1 cellular context compared by ENCODE assay signal in the genomic region with DNA sequence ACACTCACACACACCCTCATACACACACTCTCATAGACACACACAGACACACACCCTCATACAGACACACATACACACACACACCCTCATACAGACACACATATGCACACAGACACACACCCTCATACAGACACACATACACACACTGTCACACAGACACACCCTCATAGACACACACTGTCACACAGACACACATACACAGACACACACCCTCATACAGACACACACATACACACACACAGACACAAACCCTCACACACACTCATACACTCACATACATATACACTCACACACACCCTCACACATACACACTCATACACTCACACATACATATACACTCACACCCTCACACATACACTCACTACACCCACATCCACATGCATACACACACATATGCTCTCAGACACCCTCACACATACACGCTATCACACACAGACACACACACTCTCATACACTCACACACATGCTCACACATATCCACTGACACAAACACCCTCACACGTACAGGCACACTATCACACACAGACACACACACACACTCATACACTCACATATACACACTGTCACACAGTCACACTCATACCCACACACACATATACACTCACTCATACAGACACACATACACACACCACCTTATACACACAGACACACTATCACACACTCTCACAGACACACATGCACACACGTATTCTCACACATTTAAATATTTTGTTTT.
TF ChIP-seq lines count a peak whose summit lies in the region.

No MANE protein-coding gene starts in this region.

TF ChIP-seq in HepG2, 621 proteins besides CTCF, POLR2A, EP300 and RAD21 (continued from another document and continues in another):
- TF ChIP-seq ETV5 (CRISPR knock-in tag; IDR thresholded peaks at IDR 0.05; ENCODE audit: borderline replicate concordance) (no peak), ISX (CRISPR knock-in tag; conservative IDR thresholded peaks at IDR 0.05) (no peak), ZFP37 (CRISPR knock-in tag; IDR thresholded peaks at IDR 0.05; ENCODE audit: borderline replicate concordance) (no peak), NFKB2 (CRISPR knock-in tag; IDR thresholded peaks at IDR 0.05; ENCODE audit: borderline replicate concordance) (no peak), NCOA1 (CRISPR knock-in tag; IDR thresholded peaks at IDR 0.05) (no peak), KLF13 (CRISPR knock-in tag; IDR thresholded peaks at IDR 0.05) (no peak), ZMYM3 (CRISPR knock-in tag; IDR thresholded peaks at IDR 0.05) (no peak), ZNF678 (CRISPR knock-in tag; IDR thresholded peaks at IDR 0.05) (no peak), POLR2AphosphoS2 (IDR thresholded peaks at IDR 0.05; ENCODE audit: low read depth, low read length) (no peak), NFE2 (CRISPR knock-in tag; IDR thresholded peaks at IDR 0.05) (no peak), PHF21A (CRISPR knock-in tag; IDR thresholded peaks at IDR 0.05) (no peak), ZNF460 (CRISPR knock-in tag; IDR thresholded peaks at IDR 0.05; ENCODE audit: borderline replicate concordance) (no peak), GFI1 (CRISPR knock-in tag; IDR thresholded peaks at IDR 0.05; ENCODE audit: borderline replicate concordance) (no peak), RFXAP (CRISPR knock-in tag; IDR thresholded peaks at IDR 0.05; ENCODE audit: borderline replicate concordance) (no peak), ATM (IDR thresholded peaks at IDR 0.05; ENCODE audit: borderline replicate concordance) (peak; percentile 72; the same call in 1 of the 2 replicates), ONECUT2 (CRISPR knock-in tag; IDR thresholded peaks at IDR 0.05) (no peak), MXI1 (IDR thresholded peaks at IDR 0.05; ENCODE audit: borderline replicate concordance, low read depth, low read length) (no peak), ZSCAN21 (CRISPR knock-in tag; IDR thresholded peaks at IDR 0.05; ENCODE audit: borderline replicate concordance) (0 out of 2 replicates have a peak, but pooled peaks have one; percentile 66), ZNF138 (CRISPR knock-in tag; IDR thresholded peaks at IDR 0.05; ENCODE audit: low read depth) (no peak), PRMT3 (CRISPR knock-in tag; IDR thresholded peaks at IDR 0.05; ENCODE audit: borderline replicate concordance, low read depth) (no peak), SOX6 (IDR thresholded peaks at IDR 0.05) (peak; percentile 96), SOX6 (CRISPR knock-in tag; IDR thresholded peaks at IDR 0.05) (no peak), HMG20A (CRISPR knock-in tag; IDR thresholded peaks at IDR 0.05; ENCODE audit: borderline replicate concordance) (no peak), HES4 (CRISPR knock-in tag; IDR thresholded peaks at IDR 0.05; ENCODE audit: borderline replicate concordance) (no peak), PTBP1 (IDR thresholded peaks at IDR 0.05; ENCODE audit: low read depth, low read length, poor library complexity, severe bottlenecking) (no peak), MAFG (CRISPR knock-in tag; IDR thresholded peaks at IDR 0.05) (no peak), FOXK2 (IDR thresholded peaks at IDR 0.05) (peak; percentile 36), ZNF382 (CRISPR knock-in tag; IDR thresholded peaks at IDR 0.05; ENCODE audit: borderline replicate concordance) (no peak), ZNF556 (CRISPR knock-in tag; IDR thresholded peaks at IDR 0.05; ENCODE audit: borderline replicate concordance) (no peak)
- TF ChIP-seq, protein P1, sequence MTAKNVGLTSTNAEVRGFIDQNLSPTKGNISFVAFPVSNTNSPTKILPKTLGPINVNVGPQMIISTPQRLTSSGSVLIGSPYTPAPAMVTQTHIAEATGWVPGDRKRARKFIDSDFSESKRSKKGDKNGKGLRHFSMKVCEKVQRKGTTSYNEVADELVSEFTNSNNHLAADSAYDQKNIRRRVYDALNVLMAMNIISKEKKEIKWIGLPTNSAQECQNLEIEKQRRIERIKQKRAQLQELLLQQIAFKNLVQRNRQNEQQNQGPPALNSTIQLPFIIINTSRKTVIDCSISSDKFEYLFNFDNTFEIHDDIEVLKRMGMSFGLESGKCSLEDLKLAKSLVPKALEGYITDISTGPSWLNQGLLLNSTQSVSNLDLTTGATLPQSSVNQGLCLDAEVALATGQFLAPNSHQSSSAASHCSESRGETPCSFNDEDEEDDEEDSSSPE (CRISPR knock-in tag; IDR thresholded peaks at IDR 0.05), result no peak
- TF ChIP-seq, protein P2, sequence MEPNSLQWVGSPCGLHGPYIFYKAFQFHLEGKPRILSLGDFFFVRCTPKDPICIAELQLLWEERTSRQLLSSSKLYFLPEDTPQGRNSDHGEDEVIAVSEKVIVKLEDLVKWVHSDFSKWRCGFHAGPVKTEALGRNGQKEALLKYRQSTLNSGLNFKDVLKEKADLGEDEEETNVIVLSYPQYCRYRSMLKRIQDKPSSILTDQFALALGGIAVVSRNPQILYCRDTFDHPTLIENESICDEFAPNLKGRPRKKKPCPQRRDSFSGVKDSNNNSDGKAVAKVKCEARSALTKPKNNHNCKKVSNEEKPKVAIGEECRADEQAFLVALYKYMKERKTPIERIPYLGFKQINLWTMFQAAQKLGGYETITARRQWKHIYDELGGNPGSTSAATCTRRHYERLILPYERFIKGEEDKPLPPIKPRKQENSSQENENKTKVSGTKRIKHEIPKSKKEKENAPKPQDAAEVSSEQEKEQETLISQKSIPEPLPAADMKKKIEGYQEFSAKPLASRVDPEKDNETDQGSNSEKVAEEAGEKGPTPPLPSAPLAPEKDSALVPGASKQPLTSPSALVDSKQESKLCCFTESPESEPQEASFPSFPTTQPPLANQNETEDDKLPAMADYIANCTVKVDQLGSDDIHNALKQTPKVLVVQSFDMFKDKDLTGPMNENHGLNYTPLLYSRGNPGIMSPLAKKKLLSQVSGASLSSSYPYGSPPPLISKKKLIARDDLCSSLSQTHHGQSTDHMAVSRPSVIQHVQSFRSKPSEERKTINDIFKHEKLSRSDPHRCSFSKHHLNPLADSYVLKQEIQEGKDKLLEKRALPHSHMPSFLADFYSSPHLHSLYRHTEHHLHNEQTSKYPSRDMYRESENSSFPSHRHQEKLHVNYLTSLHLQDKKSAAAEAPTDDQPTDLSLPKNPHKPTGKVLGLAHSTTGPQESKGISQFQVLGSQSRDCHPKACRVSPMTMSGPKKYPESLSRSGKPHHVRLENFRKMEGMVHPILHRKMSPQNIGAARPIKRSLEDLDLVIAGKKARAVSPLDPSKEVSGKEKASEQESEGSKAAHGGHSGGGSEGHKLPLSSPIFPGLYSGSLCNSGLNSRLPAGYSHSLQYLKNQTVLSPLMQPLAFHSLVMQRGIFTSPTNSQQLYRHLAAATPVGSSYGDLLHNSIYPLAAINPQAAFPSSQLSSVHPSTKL (CRISPR knock-in tag; IDR thresholded peaks at IDR 0.05), result no peak
- TF ChIP-seq, protein P3, sequence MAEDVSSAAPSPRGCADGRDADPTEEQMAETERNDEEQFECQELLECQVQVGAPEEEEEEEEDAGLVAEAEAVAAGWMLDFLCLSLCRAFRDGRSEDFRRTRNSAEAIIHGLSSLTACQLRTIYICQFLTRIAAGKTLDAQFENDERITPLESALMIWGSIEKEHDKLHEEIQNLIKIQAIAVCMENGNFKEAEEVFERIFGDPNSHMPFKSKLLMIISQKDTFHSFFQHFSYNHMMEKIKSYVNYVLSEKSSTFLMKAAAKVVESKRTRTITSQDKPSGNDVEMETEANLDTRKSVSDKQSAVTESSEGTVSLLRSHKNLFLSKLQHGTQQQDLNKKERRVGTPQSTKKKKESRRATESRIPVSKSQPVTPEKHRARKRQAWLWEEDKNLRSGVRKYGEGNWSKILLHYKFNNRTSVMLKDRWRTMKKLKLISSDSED (CRISPR knock-in tag; IDR thresholded peaks at IDR 0.05), result 0 out of 2 replicates have a peak, but pooled peaks have one; percentile 70
- TF ChIP-seq, protein P4, sequence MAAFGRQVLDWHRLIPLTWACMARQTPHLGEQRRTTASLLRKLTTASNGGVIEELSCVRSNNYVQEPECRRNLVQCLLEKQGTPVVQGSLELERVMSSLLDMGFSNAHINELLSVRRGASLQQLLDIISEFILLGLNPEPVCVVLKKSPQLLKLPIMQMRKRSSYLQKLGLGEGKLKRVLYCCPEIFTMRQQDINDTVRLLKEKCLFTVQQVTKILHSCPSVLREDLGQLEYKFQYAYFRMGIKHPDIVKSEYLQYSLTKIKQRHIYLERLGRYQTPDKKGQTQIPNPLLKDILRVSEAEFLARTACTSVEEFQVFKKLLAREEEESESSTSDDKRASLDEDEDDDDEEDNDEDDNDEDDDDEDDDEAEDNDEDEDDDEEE (CRISPR knock-in tag; IDR thresholded peaks at IDR 0.05), result no peak
- TF ChIP-seq, protein P5, sequence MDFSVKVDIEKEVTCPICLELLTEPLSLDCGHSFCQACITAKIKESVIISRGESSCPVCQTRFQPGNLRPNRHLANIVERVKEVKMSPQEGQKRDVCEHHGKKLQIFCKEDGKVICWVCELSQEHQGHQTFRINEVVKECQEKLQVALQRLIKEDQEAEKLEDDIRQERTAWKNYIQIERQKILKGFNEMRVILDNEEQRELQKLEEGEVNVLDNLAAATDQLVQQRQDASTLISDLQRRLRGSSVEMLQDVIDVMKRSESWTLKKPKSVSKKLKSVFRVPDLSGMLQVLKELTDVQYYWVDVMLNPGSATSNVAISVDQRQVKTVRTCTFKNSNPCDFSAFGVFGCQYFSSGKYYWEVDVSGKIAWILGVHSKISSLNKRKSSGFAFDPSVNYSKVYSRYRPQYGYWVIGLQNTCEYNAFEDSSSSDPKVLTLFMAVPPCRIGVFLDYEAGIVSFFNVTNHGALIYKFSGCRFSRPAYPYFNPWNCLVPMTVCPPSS (IDR thresholded peaks at IDR 0.05), result peak; percentile 95
- TF ChIP-seq, protein P6, sequence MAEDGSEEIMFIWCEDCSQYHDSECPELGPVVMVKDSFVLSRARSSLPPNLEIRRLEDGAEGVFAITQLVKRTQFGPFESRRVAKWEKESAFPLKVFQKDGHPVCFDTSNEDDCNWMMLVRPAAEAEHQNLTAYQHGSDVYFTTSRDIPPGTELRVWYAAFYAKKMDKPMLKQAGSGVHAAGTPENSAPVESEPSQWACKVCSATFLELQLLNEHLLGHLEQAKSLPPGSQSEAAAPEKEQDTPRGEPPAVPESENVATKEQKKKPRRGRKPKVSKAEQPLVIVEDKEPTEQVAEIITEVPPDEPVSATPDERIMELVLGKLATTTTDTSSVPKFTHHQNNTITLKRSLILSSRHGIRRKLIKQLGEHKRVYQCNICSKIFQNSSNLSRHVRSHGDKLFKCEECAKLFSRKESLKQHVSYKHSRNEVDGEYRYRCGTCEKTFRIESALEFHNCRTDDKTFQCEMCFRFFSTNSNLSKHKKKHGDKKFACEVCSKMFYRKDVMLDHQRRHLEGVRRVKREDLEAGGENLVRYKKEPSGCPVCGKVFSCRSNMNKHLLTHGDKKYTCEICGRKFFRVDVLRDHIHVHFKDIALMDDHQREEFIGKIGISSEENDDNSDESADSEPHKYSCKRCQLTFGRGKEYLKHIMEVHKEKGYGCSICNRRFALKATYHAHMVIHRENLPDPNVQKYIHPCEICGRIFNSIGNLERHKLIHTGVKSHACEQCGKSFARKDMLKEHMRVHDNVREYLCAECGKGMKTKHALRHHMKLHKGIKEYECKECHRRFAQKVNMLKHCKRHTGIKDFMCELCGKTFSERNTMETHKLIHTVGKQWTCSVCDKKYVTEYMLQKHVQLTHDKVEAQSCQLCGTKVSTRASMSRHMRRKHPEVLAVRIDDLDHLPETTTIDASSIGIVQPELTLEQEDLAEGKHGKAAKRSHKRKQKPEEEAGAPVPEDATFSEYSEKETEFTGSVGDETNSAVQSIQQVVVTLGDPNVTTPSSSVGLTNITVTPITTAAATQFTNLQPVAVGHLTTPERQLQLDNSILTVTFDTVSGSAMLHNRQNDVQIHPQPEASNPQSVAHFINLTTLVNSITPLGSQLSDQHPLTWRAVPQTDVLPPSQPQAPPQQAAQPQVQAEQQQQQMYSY (CRISPR knock-in tag; IDR thresholded peaks at IDR 0.05), result no peak
- TF ChIP-seq, protein P7, sequence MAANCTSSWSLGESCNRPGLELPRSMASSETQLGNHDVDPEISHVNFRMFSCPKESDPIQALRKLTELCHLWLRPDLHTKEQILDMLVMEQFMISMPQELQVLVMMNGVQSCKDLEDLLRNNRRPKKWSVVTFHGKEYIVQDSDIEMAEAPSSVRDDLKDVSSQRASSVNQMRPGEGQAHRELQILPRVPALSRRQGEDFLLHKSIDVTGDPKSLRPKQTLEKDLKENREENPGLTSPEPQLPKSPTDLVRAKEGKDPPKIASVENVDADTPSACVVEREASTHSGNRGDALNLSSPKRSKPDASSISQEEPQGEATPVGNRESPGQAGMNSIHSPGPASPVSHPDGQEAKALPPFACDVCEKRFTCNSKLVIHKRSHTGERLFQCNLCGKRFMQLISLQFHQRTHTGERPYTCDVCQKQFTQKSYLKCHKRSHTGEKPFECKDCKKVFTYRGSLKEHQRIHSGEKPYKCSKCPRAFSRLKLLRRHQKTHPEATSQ (CRISPR knock-in tag; IDR thresholded peaks at IDR 0.05; ENCODE audit: borderline replicate concordance), result no peak
- TF ChIP-seq, protein P8, sequence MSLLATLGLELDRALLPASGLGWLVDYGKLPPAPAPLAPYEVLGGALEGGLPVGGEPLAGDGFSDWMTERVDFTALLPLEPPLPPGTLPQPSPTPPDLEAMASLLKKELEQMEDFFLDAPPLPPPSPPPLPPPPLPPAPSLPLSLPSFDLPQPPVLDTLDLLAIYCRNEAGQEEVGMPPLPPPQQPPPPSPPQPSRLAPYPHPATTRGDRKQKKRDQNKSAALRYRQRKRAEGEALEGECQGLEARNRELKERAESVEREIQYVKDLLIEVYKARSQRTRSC (CRISPR knock-in tag; IDR thresholded peaks at IDR 0.05; ENCODE audit: low read depth), result no peak
- TF ChIP-seq, protein P9, sequence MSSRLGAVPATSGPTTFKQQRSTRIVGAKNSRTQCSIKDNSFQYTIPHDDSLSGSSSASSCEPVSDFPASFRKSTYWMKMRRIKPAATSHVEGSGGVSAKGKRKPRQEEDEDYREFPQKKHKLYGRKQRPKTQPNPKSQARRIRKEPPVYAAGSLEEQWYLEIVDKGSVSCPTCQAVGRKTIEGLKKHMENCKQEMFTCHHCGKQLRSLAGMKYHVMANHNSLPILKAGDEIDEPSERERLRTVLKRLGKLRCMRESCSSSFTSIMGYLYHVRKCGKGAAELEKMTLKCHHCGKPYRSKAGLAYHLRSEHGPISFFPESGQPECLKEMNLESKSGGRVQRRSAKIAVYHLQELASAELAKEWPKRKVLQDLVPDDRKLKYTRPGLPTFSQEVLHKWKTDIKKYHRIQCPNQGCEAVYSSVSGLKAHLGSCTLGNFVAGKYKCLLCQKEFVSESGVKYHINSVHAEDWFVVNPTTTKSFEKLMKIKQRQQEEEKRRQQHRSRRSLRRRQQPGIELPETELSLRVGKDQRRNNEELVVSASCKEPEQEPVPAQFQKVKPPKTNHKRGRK (CRISPR knock-in tag; IDR thresholded peaks at IDR 0.05), result no peak
- TF ChIP-seq, protein P10, sequence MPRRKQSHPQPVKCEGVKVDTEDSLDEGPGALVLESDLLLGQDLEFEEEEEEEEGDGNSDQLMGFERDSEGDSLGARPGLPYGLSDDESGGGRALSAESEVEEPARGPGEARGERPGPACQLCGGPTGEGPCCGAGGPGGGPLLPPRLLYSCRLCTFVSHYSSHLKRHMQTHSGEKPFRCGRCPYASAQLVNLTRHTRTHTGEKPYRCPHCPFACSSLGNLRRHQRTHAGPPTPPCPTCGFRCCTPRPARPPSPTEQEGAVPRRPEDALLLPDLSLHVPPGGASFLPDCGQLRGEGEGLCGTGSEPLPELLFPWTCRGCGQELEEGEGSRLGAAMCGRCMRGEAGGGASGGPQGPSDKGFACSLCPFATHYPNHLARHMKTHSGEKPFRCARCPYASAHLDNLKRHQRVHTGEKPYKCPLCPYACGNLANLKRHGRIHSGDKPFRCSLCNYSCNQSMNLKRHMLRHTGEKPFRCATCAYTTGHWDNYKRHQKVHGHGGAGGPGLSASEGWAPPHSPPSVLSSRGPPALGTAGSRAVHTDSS (CRISPR knock-in tag; conservative IDR thresholded peaks at IDR 0.05), result no peak
